ENCODE assay signal across 9 cellular contexts in the genomic region with DNA sequence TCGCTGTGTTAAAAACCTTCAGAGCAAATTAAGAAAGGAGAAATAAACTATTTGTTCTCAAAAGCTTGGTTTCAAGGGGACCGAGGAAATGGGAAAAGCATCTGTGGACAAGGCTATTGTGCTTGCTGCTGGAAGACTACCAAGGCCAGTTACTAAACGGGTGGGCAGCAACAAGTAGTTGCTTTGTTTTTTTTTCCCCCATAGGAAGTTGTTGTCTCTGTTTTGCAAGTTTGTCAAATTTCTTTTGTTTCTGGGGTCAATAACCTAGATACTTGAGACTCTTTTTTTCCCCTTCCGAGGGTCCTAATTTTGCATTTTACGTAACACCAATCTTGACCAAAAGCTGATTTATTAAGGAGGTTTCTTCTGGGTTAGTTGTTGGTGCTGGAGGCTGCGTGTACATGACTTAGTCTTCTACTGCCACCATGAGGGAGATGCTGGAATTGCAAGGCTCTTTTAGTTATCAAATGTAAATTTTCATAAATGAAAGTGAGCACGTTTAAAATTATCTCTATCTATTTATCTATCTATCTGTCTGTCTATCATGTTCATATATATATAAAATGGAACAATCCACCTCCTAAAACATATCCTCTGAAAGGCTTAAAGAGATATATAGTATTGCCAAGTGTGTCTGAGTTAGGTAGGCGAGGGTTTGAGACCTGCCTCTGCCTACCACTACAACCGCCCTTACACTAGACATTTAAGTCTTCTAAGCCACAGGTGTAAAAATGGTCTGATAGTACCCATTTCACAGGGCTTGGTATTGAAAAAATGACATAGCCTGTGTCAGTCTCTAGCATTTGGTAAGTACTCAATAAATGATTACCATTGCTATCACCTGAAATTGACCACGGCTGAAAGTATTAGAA.
A peak's percentile ranks its signal among the peaks of the same experiment; 100 is the strongest.
DNase-seq lines count a peak whose midpoint lies in the region; ATAC-seq and TF ChIP-seq lines count a peak whose summit lies in the region.
"Had no signal": no experiment of that assay in that cellular context is flagged by ENCODE, and none has a peak within 500 bp of the region (broad histone marks: within the 10 kb centered on the region; RNA-seq: fewer than 3 reads in every experiment).

No MANE protein-coding gene starts in this region.

- no peaks in the 10 kb centered on the region for H4K20me1 ChIP-seq in osteoblast (ENCODE audit: insufficient read depth, low read length)

- H3K4me3 ChIP-seq in osteoblast (ENCODE audit: insufficient read depth, low read length) (no peak overlapping the region), transverse colon (no peak overlapping the region)

- H3K27ac ChIP-seq in osteoblast (ENCODE audit: low read depth, low read length) (no peak overlapping the region), transverse colon (peak overlapping the region in 1 of 4 donors; percentile 18)

- H3K4me3 Mint-ChIP-seq in activated T-cell treated with anti-CD3 and anti-CD28 coated beads, Interleukin-2, amount 50 U/mL, for 72 hours = no peak overlapping the region
- H3K4me3 Mint-ChIP-seq: activated naive CD8-positive, alpha-beta T cell had no signal

- H3K4me1 Mint-ChIP-seq in activated T-cell treated with anti-CD3 and anti-CD28 coated beads, Interleukin-2, amount 50 U/mL, for 72 hours (ENCODE audit: low read depth) = peaks cover 8% of the 10 kb centered on the region

- peak overlapping the region; percentile 68 for H3K4me2 ChIP-seq in osteoblast (ENCODE audit: insufficient read depth, low read length)

- in situ Hi-C loops in KBM-7 (cut with MboI; ENCODE audit: low pct_unique_long_range_greater_than_20kb, low sequenced_read_pairs) (loop anchor here (25.0 kb wide), 1 partner anchor 478 kb away; no protein-coding TSS in a partner anchor), transverse colon (cut with MboI; ENCODE audit: low pct_ligation_motif_present in 1 of 4, low pct_unique_long_range_greater_than_20kb in 1 of 4, low sequenced_read_pairs in 3 of 4) (loop anchor here (5.0 to 10.0 kb wide), 3 partner anchors 310 to 317 kb away; no protein-coding TSS in a partner anchor)

- peak; percentile 88 for DNase-seq in DMS 273 (lab: John Stamatoyannopoulos, UW; ENCODE audit: unreplicated experiment)
- DNase-seq in KBM-7 = peak; percentile 79
- peak; percentile 76 for DNase-seq in OCI-M2 (lab: John Stamatoyannopoulos, UW; ENCODE audit: unreplicated experiment)
- peak; percentile 71 to 73 for DNase-seq in activated T-cell treated with anti-CD3 and anti-CD28 coated beads, Interleukin-2, amount 50 U/mL, for 72 hours
- DNase-seq in fibroblast of the conjunctiva (ENCODE audit: low read depth) = peak; percentile 74
- DNase-seq in osteoblast (ENCODE audit: insufficient read length, low spot score, missing footprints) = no peak
- DNase-seq in transverse colon = peak; percentile 77

- no peaks in the 10 kb centered on the region for H3K36me3 Mint-ChIP-seq in activated T-cell treated with anti-CD3 and anti-CD28 coated beads, Interleukin-2, amount 50 U/mL, for 72 hours (ENCODE audit: insufficient read depth in 2 of 2)
- H3K36me3 Mint-ChIP-seq: activated naive CD8-positive, alpha-beta T cell had no signal

- peaks cover 40% of the 10 kb centered on the region for H3K27me3 Mint-ChIP-seq in activated T-cell treated with anti-CD3 and anti-CD28 coated beads, Interleukin-2, amount 50 U/mL, for 72 hours (ENCODE audit: low read depth)

- H3K4me1 ChIP-seq in osteoblast (ENCODE audit: insufficient read depth, low read length) (no peaks in the 10 kb centered on the region), transverse colon (peaks cover 0 to 8% (median 4%) of the 10 kb centered on the region in 4 donors)

- H3K9me3 ChIP-seq in osteoblast (ENCODE audit: low read depth, low read length) = no peaks in the 10 kb centered on the region
- H3K9me3 ChIP-seq in transverse colon = no peaks in the 10 kb centered on the region

- H3K36me3 ChIP-seq in osteoblast (ENCODE audit: insufficient read depth, low read length) (no peaks in the 10 kb centered on the region), transverse colon (no peaks in the 10 kb centered on the region)

- H3K27ac Mint-ChIP-seq in activated T-cell treated with anti-CD3 and anti-CD28 coated beads, Interleukin-2, amount 50 U/mL, for 72 hours = no peak overlapping the region
- H3K27ac Mint-ChIP-seq: activated naive CD8-positive, alpha-beta T cell had no signal

- no peaks in the 10 kb centered on the region for H3K9me3 Mint-ChIP-seq in activated T-cell treated with anti-CD3 and anti-CD28 coated beads, Interleukin-2, amount 50 U/mL, for 72 hours

- intact Hi-C loops in transverse colon (cut with DNase I; ENCODE audit: low total_unique reads) = loop anchor here (1.0 kb wide), 1 partner anchor 313 kb away; no protein-coding TSS in a partner anchor

- TF ChIP-seq CTCF in osteoblast (IDR thresholded peaks at IDR 0.05; ENCODE audit: extremely low read depth, low read depth, low read length) = peak; percentile 96
- TF ChIP-seq CTCF in transverse colon (IDR thresholded peaks at IDR 0.05) = peak; percentile 89 to 98 (median 94)

- H3K27me3 ChIP-seq in osteoblast (ENCODE audit: insufficient read depth, low read length) (peaks cover 18% of the 10 kb centered on the region), transverse colon (no peaks in the 10 kb centered on the region)

- H2AFZ ChIP-seq in osteoblast (ENCODE audit: low read length) = peak overlapping the region; percentile 45

- WGBS in transverse colon (ENCODE audit: low coverage in 1 of 2), 2 donors = 31% methylated on average over 9 to 10 of the region's 10 CpGs

- no peak for TF ChIP-seq EP300 in transverse colon (IDR thresholded peaks at IDR 0.05; ENCODE audit: low read depth)

- no peak for TF ChIP-seq POLR2A in transverse colon (IDR thresholded peaks at IDR 0.05)

- H3K79me2 ChIP-seq in osteoblast (ENCODE audit: insufficient read depth, low read length) = no peaks in the 10 kb centered on the region

- ATAC-seq in activated T-cell treated with anti-CD3 and anti-CD28 coated beads, Interleukin-2, amount 50 U/mL, for 72 hours (replicated peaks in 1 of 2) = peak; percentile 37 to 41
- ATAC-seq in HG02588 (IDR thresholded peaks at IDR 0.05; ENCODE audit: unreplicated experiment) = no peak
